Comparison of ENCODE assay signal across 8 cellular contexts in the genomic region with DNA sequence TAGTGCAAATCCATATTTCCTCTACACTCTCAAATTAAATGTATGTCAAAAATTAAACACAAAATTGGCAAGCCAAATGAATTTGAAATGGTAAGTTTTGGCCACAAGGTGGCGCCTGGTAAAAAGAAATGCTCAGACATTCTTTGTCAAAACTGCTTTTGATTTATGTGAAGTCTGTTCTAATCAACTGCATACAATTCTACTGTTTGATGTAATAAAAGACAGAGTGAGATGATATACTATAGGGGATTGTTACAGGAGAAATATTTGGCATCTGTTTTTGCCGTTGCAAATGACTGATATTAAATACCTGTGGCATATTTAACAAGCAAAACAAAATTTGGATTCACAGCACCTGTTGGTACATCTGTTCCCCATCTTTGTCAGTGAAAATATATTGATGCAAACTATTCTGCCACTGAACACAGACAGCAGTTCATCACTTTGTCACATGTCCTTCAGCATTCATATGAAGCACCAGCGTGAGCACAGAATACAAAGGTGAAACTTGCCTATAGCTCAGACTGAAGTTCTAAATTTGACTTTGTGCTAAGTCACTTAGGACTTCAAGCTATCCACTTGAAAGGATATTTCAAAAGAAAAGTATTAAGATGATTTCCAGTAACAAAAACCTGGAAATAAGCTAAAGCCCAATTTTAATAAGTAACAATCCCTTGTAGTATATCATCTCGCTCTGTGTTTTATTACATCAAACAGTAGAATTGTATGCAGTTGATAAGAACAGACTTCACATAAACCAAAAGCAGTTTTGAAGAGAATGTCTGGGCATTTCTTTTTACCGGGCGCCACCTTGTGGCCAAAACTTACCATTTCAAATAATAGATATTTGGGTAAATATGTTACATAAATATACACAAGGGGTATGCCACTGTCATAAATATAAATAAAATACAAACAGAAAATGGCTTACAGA.
DNase-seq lines count a peak whose midpoint lies in the region; ATAC-seq and TF ChIP-seq lines count a peak whose summit lies in the region.

No MANE protein-coding gene starts in this region.

- no peaks in the 10 kb centered on the region for H3K27me3 ChIP-seq in WERI-Rb-1 (ENCODE audit: insufficient read depth, low read depth, severe bottlenecking)

- no peaks in the 10 kb centered on the region for H3K36me3 ChIP-seq in WERI-Rb-1

- DNase-seq in GM12864 (ENCODE audit: low read depth) = peak; percentile 25
- DNase-seq in NCI-H1436 (lab: John Stamatoyannopoulos, UW) = peak; percentile 17
- peak; percentile 28 for DNase-seq in WERI-Rb-1
- peak in 26 of 61 donors; percentile 8 to 64 (median 33) for DNase-seq in caudate nucleus (lab: John Stamatoyannopoulos, UW)
- peak; percentile 66 for DNase-seq in left kidney (ENCODE audit: low read depth, low spot score)
- DNase-seq in stimulated activated CD4-positive, alpha-beta T cell treated with anti-CD3 and anti-CD28 coated beads, Interleukin-4, amount 100 ng/mL, for 1 hour = peak; percentile 61
- no peak for DNase-seq in iPS-NIHi7 (ENCODE audit: extremely low spot score)

- no peak for ATAC-seq in HG03108 (IDR thresholded peaks at IDR 0.05; ENCODE audit: unreplicated experiment)

- TF ChIP-seq CTCF in GM12864 (IDR thresholded peaks at IDR 0.05; ENCODE audit: low read depth, low read length, missing control alignments) = peak; percentile 62
- peak; percentile 41 for TF ChIP-seq CTCF in WERI-Rb-1 (IDR thresholded peaks at IDR 0.05; ENCODE audit: low read depth, low read length)

- H3K27ac ChIP-seq in WERI-Rb-1 (no peak overlapping the region), caudate nucleus (ENCODE audit: low read depth, low read length) (peak overlapping the region; percentile 85)

- H3K4me3 ChIP-seq in GM12864 (ENCODE audit: low read depth, low read length) (no peak overlapping the region), WERI-Rb-1 (ENCODE audit: low read depth, low read length) (no peak overlapping the region)

- no peaks in the 10 kb centered on the region for H3K9me3 ChIP-seq in WERI-Rb-1 (ENCODE audit: severe bottlenecking)
